In genomic region chr18:37309059-37309458, GRCh38 we compare ENCODE assay signal across 19 cellular contexts.
DNase-seq lines count a peak whose midpoint lies in the region; ATAC-seq and TF ChIP-seq lines count a peak whose summit lies in the region.
"Had no signal": no experiment of that assay in that cellular context is flagged by ENCODE, and none has a peak within 500 bp of the region (broad histone marks: within the 10 kb centered on the region; RNA-seq: fewer than 3 reads in every experiment).

No MANE protein-coding gene starts in this region.

- H3K4me3 ChIP-seq in NB4 (ENCODE audit: low read depth, low read length) (no peak overlapping the region), epithelial cell of esophagus (ENCODE audit: low read length) (no peak overlapping the region)
- H3K4me3 ChIP-seq: transverse colon had no signal

- TF ChIP-seq POLR2A in NB4 (IDR thresholded peaks at IDR 0.05; ENCODE audit: extremely low read depth, insufficient read length) = no peak

- ATAC-seq in HG02678 (IDR thresholded peaks at IDR 0.05; ENCODE audit: unreplicated experiment) = no peak

- POLR2A ChIA-PET in GM10248 (lab: Yijun Ruan, JAX) = no interaction called here

- CTCF ChIA-PET in GM10248 (lab: Yijun Ruan, JAX) = interaction anchor here (1.1 kb wide), 1 partner anchor 33 kb away, joined by 3 read pairs; no protein-coding TSS in a partner anchor

- TF ChIP-seq CTCF in NB4 (IDR thresholded peaks at IDR 0.05; ENCODE audit: low read depth, low read length) = no peak
- no peak for TF ChIP-seq CTCF in epithelial cell of esophagus (IDR thresholded peaks at IDR 0.05; ENCODE audit: insufficient read depth, low read depth, low read length, missing control alignments)
- TF ChIP-seq CTCF in GM10248 (IDR thresholded peaks at IDR 0.05; ENCODE audit: control extremely low read depth, extremely low read depth, low read depth, missing control alignments) = no peak

- DNase-seq in NCI-H1694 treated with DMSO at 0.1 percent for 48 hours (lab: John Stamatoyannopoulos, UW) = peak; percentile 29
- DNase-seq in NCI-H1694 (lab: John Stamatoyannopoulos, UW) = no peak
- DNase-seq in NB4 (ENCODE audit: low read depth) = peak; percentile 8
- DNase-seq in epithelial cell of esophagus (ENCODE audit: low read depth) = peak; percentile 7
- peak; percentile 14 for DNase-seq in pons (ENCODE audit: low spot score)
- no peak for DNase-seq in GM10248 (ENCODE audit: extremely low spot score)
- DNase-seq in activated CD4-positive, alpha-beta T cell treated with anti-CD3 and anti-CD28 coated beads for 4 hours = no peak
- DNase-seq: activated B cell treated with CpG ODN at 0.5 μM for 24 hours; activated CD8-positive, alpha-beta memory T cell treated with anti-CD3 and anti-CD28 coated beads for 24 hours; brain microvascular endothelial cell; C1 segment of cervical spinal cord; DMS79 treated with DMSO at 0.1 percent for 48 hours; kidney; NCI-H1105; retina; Right ventricle myocardium superior; stimulated activated naive CD4-positive, alpha-beta T cell treated with Interleukin-2 at 50 U/mL for 16 hours; transverse colon had no signal

Comparison
In these comparisons a context has a peak if more than half of its experiments do, and no peak if none do; other contexts are left out.
1. DNase-seq: peak in NCI-H1694 treated with DMSO at 0.1 percent for 48 hours (single experiment), NB4 (single experiment), epithelial cell of esophagus (single experiment) and pons (single experiment); none in NCI-H1694 (single experiment), GM10248 (single experiment) and activated CD4-positive, alpha-beta T cell treated with anti-CD3 and anti-CD28 coated beads for 4 hours (0 of 2).